Comparison of ENCODE assay signal across 10 cellular contexts in the genomic region with DNA sequence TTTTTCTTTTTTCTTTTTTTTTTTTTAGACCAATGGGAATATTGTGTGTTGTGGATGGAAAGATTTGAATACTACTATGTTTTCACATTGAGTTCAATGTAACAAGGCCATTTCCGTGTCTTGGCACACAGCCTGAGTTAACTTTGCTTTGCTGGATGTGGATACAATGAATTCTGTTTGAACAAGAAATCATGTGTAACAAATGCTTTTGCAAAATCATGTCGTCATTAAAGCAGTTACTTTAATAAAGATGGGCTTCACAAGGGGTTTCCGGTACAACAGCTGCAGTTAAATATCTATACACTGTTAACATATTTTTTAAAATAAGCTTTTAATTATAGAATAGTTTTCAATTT. TPM values are rescaled to one million over a fixed set of nuclear protein-coding genes. Genes with fewer than 3 reads are reported as not detected.
DNase-seq lines count a peak whose midpoint lies in the region; ATAC-seq, FAIRE-seq and TF ChIP-seq lines count a peak whose summit lies in the region.
"Had no signal": no experiment of that assay in that cellular context is flagged by ENCODE, and none has a peak within 500 bp of the region (broad histone marks: within the 10 kb centered on the region; RNA-seq: fewer than 3 reads in every experiment).

No MANE protein-coding gene starts in this region.

- ATAC-seq in A549 (no peak), GM21447 (IDR thresholded peaks at IDR 0.05; ENCODE audit: unreplicated experiment) (peak; percentile 24), left lung (peak; percentile 63), HG02970 (IDR thresholded peaks at IDR 0.05; ENCODE audit: low FRiP score, unreplicated experiment) (no peak)

- TF ChIP-seq EP300 in A549 (IDR thresholded peaks at IDR 0.05): no peak

- TF ChIP-seq RAD21 in A549 (conservative IDR thresholded peaks at IDR 0.05 in 1 of 2, IDR thresholded peaks at IDR 0.05 in 1 of 2): no peak

- H3K4me3 ChIP-seq in A549 (no peak overlapping the region), left lung (no peak overlapping the region)

- H3K4me1 ChIP-seq in A549 (peaks cover 9% of the 10 kb centered on the region; the same call in 1 of the 3 replicates), left lung (peaks cover 0 to 22% of the 10 kb centered on the region in 2 donors)

- H3K27me3 ChIP-seq in left lung: no peaks in the 10 kb centered on the region

- intact Hi-C loops in left lung (cut with DNase I): no loop called here

- CTCF ChIA-PET in A549 (lab: Yijun Ruan, JAX): interaction anchor here (0.8 kb wide), 1 partner anchor 14 kb away, joined by 3 read pairs; a partner anchor contains a TSS

- TF ChIP-seq CTCF in A549 (IDR thresholded peaks at IDR 0.05): no peak
- no peak for TF ChIP-seq CTCF in left lung (IDR thresholded peaks at IDR 0.05)

- no peaks in the 10 kb centered on the region for H3K9me3 ChIP-seq in A549
- H3K9me3 ChIP-seq in left lung: no peaks in the 10 kb centered on the region

- POLR2A ChIA-PET in A549 (lab: Yijun Ruan, JAX): no interaction called here

- peak overlapping the region; percentile 25; the same call in 2 of the 3 replicates for H3K4me2 ChIP-seq in A549

- no peak overlapping the region for H3K27ac ChIP-seq in A549
- peak overlapping the region; percentile 67 to 74 for H3K27ac ChIP-seq in left lung

- WGBS in A549 (ENCODE audit: missing lambda C conversion rate): 29% methylated on average over 3 of the region's 3 CpGs

- peak in 1 of 2 experiments; percentile 37 for DNase-seq in A549 (ENCODE audit: low read depth in 1 of 2, low spot score in 1 of 2)
- peak; percentile 77 for DNase-seq in SHP77 treated with DMSO at 0.1 percent for 48 hours (lab: John Stamatoyannopoulos, UW)
- no peak for DNase-seq in left lung
- DNase-seq in stimulated activated CD4-positive, alpha-beta T cell treated with anti-CD3 and anti-CD28 coated beads, Interleukin-4, amount 100 ng/mL, for 4 hours: no peak
- DNase-seq in NCI-H2196 treated with DMSO at 0.1 percent for 48 hours (lab: John Stamatoyannopoulos, UW; ENCODE audit: unreplicated experiment): no peak
- DNase-seq in MV-4-11 (lab: John Stamatoyannopoulos, UW): no peak
- DNase-seq: activated CD8-positive, alpha-beta memory T cell treated with anti-CD3 and anti-CD28 coated beads for 24 hours; NCI-H1930 had no signal

- no peak for FAIRE-seq in A549 (lab: Jason Lieb, UNC)

- no peak for TF ChIP-seq POLR2A in A549 (IDR thresholded peaks at IDR 0.05; ENCODE audit: low read length)

- H3K36me3 ChIP-seq in left lung: no peaks in the 10 kb centered on the region

TF ChIP-seq in A549, 52 proteins besides CTCF, POLR2A, EP300 and RAD21:
- TF ChIP-seq JUNB (IDR thresholded peaks at IDR 0.05) (no peak), BHLHE40 (IDR thresholded peaks at IDR 0.05; ENCODE audit: low read depth, low read length) (no peak), HOXB13 (CRISPR knock-in tag; IDR thresholded peaks at IDR 0.05; ENCODE audit: low read depth) (no peak), MYC (IDR thresholded peaks at IDR 0.05; ENCODE audit: borderline replicate concordance, low read length) (no peak), GATA3 (IDR thresholded peaks at IDR 0.05; ENCODE audit: borderline replicate concordance) (no peak), EHF (CRISPR knock-in tag; IDR thresholded peaks at IDR 0.05) (no peak), HEYL (CRISPR knock-in tag; IDR thresholded peaks at IDR 0.05) (no peak), RNF2 (IDR thresholded peaks at IDR 0.05; ENCODE audit: borderline replicate concordance, low read depth) (no peak), CHD2 (IDR thresholded peaks at IDR 0.05; ENCODE audit: low read length, partially characterized antibody) (no peak), FOXS1 (CRISPR knock-in tag; IDR thresholded peaks at IDR 0.05) (no peak), ESRRA (IDR thresholded peaks at IDR 0.05; ENCODE audit: borderline replicate concordance, low read length) (no peak), ZFP36 (IDR thresholded peaks at IDR 0.05; ENCODE audit: borderline replicate concordance, partially characterized antibody) (no peak), RARB (CRISPR knock-in tag; IDR thresholded peaks at IDR 0.05) (no peak), CEBPB (IDR thresholded peaks at IDR 0.05) (no peak)
- TF ChIP-seq, protein P1, sequence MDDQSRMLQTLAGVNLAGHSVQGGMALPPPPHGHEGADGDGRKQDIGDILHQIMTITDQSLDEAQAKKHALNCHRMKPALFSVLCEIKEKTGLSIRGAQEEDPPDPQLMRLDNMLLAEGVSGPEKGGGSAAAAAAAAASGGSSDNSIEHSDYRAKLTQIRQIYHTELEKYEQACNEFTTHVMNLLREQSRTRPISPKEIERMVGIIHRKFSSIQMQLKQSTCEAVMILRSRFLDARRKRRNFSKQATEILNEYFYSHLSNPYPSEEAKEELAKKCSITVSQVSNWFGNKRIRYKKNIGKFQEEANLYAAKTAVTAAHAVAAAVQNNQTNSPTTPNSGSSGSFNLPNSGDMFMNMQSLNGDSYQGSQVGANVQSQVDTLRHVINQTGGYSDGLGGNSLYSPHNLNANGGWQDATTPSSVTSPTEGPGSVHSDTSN (IDR thresholded peaks at IDR 0.05): no peak

RNA-seq across cellular contexts. Expression of a gene that starts 13.5 kb away (rescaled TPM):
- polyA plus RNA-seq in A549 (2011; rRNA removed) (0.11 and 0.14 TPM in 2 replicates), A549 (2017; fragmentation: RNase III; extraction: RNeasy Plus Mini Kit Qiagen cat#74134 plus additional on column Dnase treatment) (0.05 to 0.08 TPM (median 0.07 TPM) in 3 replicates)
- polyA plus RNA-seq in A549 (2012; cell fraction: cytosol; rRNA removed): 0.01 TPM in 1 of 2 replicates, not detected in the other
- polyA plus RNA-seq in A549 (2012; cell fraction: nucleus; rRNA removed): 0.02 TPM in 2 replicates
- 0.10 and 0.25 TPM in 2 replicates for polyA minus RNA-seq in A549 (2011; rRNA and poly(A)+ RNA removed)
- total RNA-seq in left lung: 10 to 100 TPM; 31.4 to 37.6 TPM

RNA-seq across cellular contexts. Expression of a gene that starts 48.8 kb away (rescaled TPM):
- polyA plus RNA-seq in A549 (2011; rRNA removed): 55.5 and 63.0 TPM in 2 replicates
- polyA plus RNA-seq in A549 (2012; cell fraction: cytosol; rRNA removed): 22.0 and 29.6 TPM in 2 replicates
- 44.3 and 52.6 TPM in 2 replicates for polyA plus RNA-seq in A549 (2012; cell fraction: nucleus; rRNA removed)
- 36.5 to 38.1 TPM (median 37.3 TPM) in 3 replicates for polyA plus RNA-seq in A549 (2017; fragmentation: RNase III; extraction: RNeasy Plus Mini Kit Qiagen cat#74134 plus additional on column Dnase treatment)
- polyA minus RNA-seq in A549 (2011; rRNA and poly(A)+ RNA removed): 47.5 and 49.1 TPM in 2 replicates
- 10 to 100 TPM; 36.2 to 43.8 TPM for total RNA-seq in left lung

Comparison
In these comparisons a context has a peak if more than half of its experiments do, and no peak if none do; other contexts are left out.
1. ATAC-seq: peak in GM21447 (single experiment) and left lung (single experiment); none in A549 (0 of 2) and HG02970 (single experiment).
2. H3K27ac ChIP-seq: peak in left lung (2 of 2); none in A549 (0 of 2).